In genomic region chr1:146369940-146370339, GRCh38 we compare ENCODE assay signal across 8 cellular contexts.
DNase-seq lines count a peak whose midpoint lies in the region; ATAC-seq and TF ChIP-seq lines count a peak whose summit lies in the region.
"Not testable (repeated sequence)": the region's sequence is repeated elsewhere in the genome, so short reads cannot be mapped to it uniquely, and the experiment has no call there.

No MANE protein-coding gene starts in this region.

- H3K27ac Mint-ChIP-seq in activated T-helper 17 cell treated with anti-CD3 and anti-CD28 coated beads, Interleukin-2, amount 50 U/mL, for 72 hours, result peak overlapping the region; percentile 79
- H3K27ac Mint-ChIP-seq in stimulated activated memory B cell treated with anti-CD40 and anti-IgM and Interleukin-4, amounts not matched to agents 10 μg/mL and 1 μg/mL and 100 μg/mL, for 72 hours, result peak overlapping the region; percentile 75

- not testable (repeated sequence) for TF ChIP-seq POLR2A in NB4 (IDR thresholded peaks at IDR 0.05; ENCODE audit: extremely low read depth, insufficient read length)

- DNase-seq in COR-L47 (lab: John Stamatoyannopoulos, UW), result peak; percentile 14
- peak; percentile 25 for DNase-seq in NB4 (ENCODE audit: low read depth)
- DNase-seq in SW480 (ENCODE audit: low spot score), result peak; percentile 58
- peak; percentile 14 for DNase-seq in effector CD4-positive, alpha-beta T cell
- DNase-seq in islet precursor cell, result peak; percentile 82
- peak; percentile 72 for DNase-seq in posterior vena cava (ENCODE audit: low spot score)

- intact Hi-C loops in posterior vena cava (cut with DNase I), result not testable (repeated sequence)

- not testable (repeated sequence) for H3K4me3 ChIP-seq in NB4 (ENCODE audit: low read depth, low read length)

- H3K4me3 Mint-ChIP-seq in activated T-helper 17 cell treated with anti-CD3 and anti-CD28 coated beads, Interleukin-2, amount 50 U/mL, for 72 hours, result peak overlapping the region; percentile 79
- peak overlapping the region; percentile 83 for H3K4me3 Mint-ChIP-seq in stimulated activated memory B cell treated with anti-CD40 and anti-IgM and Interleukin-4, amounts not matched to agents 10 μg/mL and 1 μg/mL and 100 μg/mL, for 72 hours

- H3K4me1 Mint-ChIP-seq in activated T-helper 17 cell treated with anti-CD3 and anti-CD28 coated beads, Interleukin-2, amount 50 U/mL, for 72 hours; stimulated activated memory B cell treated with anti-CD40 and anti-IgM and Interleukin-4, amounts not matched to agents 10 μg/mL and 1 μg/mL and 100 μg/mL, for 72 hours: not testable (repeated sequence)

- not testable (repeated sequence) for TF ChIP-seq CTCF in NB4 (IDR thresholded peaks at IDR 0.05; ENCODE audit: low read depth, low read length)

- not testable (repeated sequence) for H3K27me3 Mint-ChIP-seq in activated T-helper 17 cell treated with anti-CD3 and anti-CD28 coated beads, Interleukin-2, amount 50 U/mL, for 72 hours; stimulated activated memory B cell treated with anti-CD40 and anti-IgM and Interleukin-4, amounts not matched to agents 10 μg/mL and 1 μg/mL and 100 μg/mL, for 72 hours

- H3K36me3 Mint-ChIP-seq in activated T-helper 17 cell treated with anti-CD3 and anti-CD28 coated beads, Interleukin-2, amount 50 U/mL, for 72 hours (ENCODE audit: low read depth); stimulated activated memory B cell treated with anti-CD40 and anti-IgM and Interleukin-4, amounts not matched to agents 10 μg/mL and 1 μg/mL and 100 μg/mL, for 72 hours: not testable (repeated sequence)

- not testable (repeated sequence) for H3K9me3 Mint-ChIP-seq in activated T-helper 17 cell treated with anti-CD3 and anti-CD28 coated beads, Interleukin-2, amount 50 U/mL, for 72 hours; stimulated activated memory B cell treated with anti-CD40 and anti-IgM and Interleukin-4, amounts not matched to agents 10 μg/mL and 1 μg/mL and 100 μg/mL, for 72 hours

- not testable (repeated sequence) for ATAC-seq in activated T-helper 17 cell treated with anti-CD3 and anti-CD28 coated beads, Interleukin-2, amount 50 U/mL, for 72 hours (replicated peaks); stimulated activated memory B cell treated with anti-CD40 and anti-IgM and Interleukin-4, amounts not matched to agents 10 μg/mL and 1 μg/mL and 100 μg/mL, for 72 hours

Comparison
In these comparisons a context has a peak if more than half of its experiments do, and no peak if none do; other contexts are left out.
1. DNase-seq: peak in every context shown above with its lines; median percentile 82 in islet precursor cell; 72 in posterior vena cava; 58 in SW480; 25 in NB4; 14 in COR-L47; 14 in effector CD4-positive, alpha-beta T cell.